Comparison of ENCODE assay signal across 8 cellular contexts in genomic region chr17:1147664-1148063, GRCh38. TPM values are rescaled to one million over a fixed set of nuclear protein-coding genes. Genes with fewer than 3 reads are reported as not detected.
DNase-seq lines count a peak whose midpoint lies in the region; ATAC-seq, FAIRE-seq and TF ChIP-seq lines count a peak whose summit lies in the region.

No MANE protein-coding gene starts in this region.

- H3K27me3 ChIP-seq in K562 (ENCODE audit: control insufficient read depth in 2 of 2, insufficient read depth in 2 of 2, low read length in 2 of 2) = peaks cover 7 to 50% of the 10 kb centered on the region in 2 experiments; a peak in 3 of 5 replicates

- TF ChIP-seq CTCF in K562 (IDR thresholded peaks at IDR 0.05 in 2 of 3, conservative IDR thresholded peaks at IDR 0.05 in 1 of 3; ENCODE audit: insufficient read depth in 2 of 3, low read depth in 1 of 3, low read length in 3 of 3) = peak; percentile 34 to 50 (median 45); a peak in 5 of 6 replicates
- no peak for TF ChIP-seq CTCF in natural killer cell (IDR thresholded peaks at IDR 0.05)

- no peak overlapping the region; a peak in 1 of 4 replicates for H3K9ac ChIP-seq in K562 (ENCODE audit: insufficient read depth in 1 of 2, low read depth in 2 of 2, low read length in 2 of 2)

- in situ Hi-C loops in K562 (cut with MboI) = no loop called here

- H3K27ac Mint-ChIP-seq in natural killer cell = no peak overlapping the region

- no peak overlapping the region for H3K27ac ChIP-seq in K562 (ENCODE audit: extremely low read depth, low read depth, low read length)

- no peaks in the 10 kb centered on the region for H3K9me1 ChIP-seq in K562 (ENCODE audit: control insufficient read depth, insufficient read depth, low read length)

- intact Hi-C loops in K562 (cut with micrococcal nuclease) (no loop called here), natural killer cell (cut with micrococcal nuclease) (no loop called here)

- POLR2A ChIA-PET in K562 (lab: Yijun Ruan, JAX) = interaction anchor here (1.7 kb wide), 1 partner anchor 10 kb away, joined by 3 read pairs; no protein-coding TSS in a partner anchor

- DNase-seq in DMS53 treated with DMSO at 0.1 percent for 48 hours (lab: John Stamatoyannopoulos, UW; ENCODE audit: unreplicated experiment) (peak; percentile 20), NCI-H1694 (lab: John Stamatoyannopoulos, UW) (peak; percentile 76), K562 (ENCODE audit: extremely low read depth in 1 of 4, low spot score in 3 of 4) (peak in 3 of 4 experiments; percentile 20 to 40 (median 22)), left kidney (ENCODE audit: low read depth, low spot score) (peak; percentile 94), natural killer cell (no peak), T1000 (lab: John Stamatoyannopoulos, UW) (no peak)

- H3K36me3 ChIP-seq in K562 (ENCODE audit: control insufficient read depth, insufficient read depth, low read length) = no peaks in the 10 kb centered on the region

- H2AFZ ChIP-seq in K562 (ENCODE audit: low read depth, low read length) = no peak overlapping the region

- no peaks in the 10 kb centered on the region for H3K36me3 Mint-ChIP-seq in natural killer cell

- peaks cover 9 to 10% of the 10 kb centered on the region in 2 donors for H3K4me1 Mint-ChIP-seq in natural killer cell

- H3K4me1 ChIP-seq in K562 (replicated peaks in 1 of 2; ENCODE audit: control insufficient read depth in 2 of 2, insufficient read depth in 2 of 2, low read length in 2 of 2) = no peaks in the 10 kb centered on the region

- H3K79me2 ChIP-seq in K562 (ENCODE audit: control insufficient read depth, insufficient read depth, low read length) = no peaks in the 10 kb centered on the region

- H3K9me3 Mint-ChIP-seq in natural killer cell = no peaks in the 10 kb centered on the region

- FAIRE-seq in K562 (lab: Jason Lieb, UNC) = no peak

- TF ChIP-seq POLR2A in K562 (conservative IDR thresholded peaks at IDR 0.05) = no peak

- CTCF ChIA-PET in K562 (lab: Yijun Ruan, JAX; ENCODE audit: low intra/inter-chr PET ratio) = interaction anchor here (0.7 to 1.7 kb wide), 2 partner anchors 25 to 89 kb away, joined by 4 to 6 read pairs; no protein-coding TSS in a partner anchor

- no peak overlapping the region for H3K4me2 ChIP-seq in K562 (ENCODE audit: insufficient read depth, low read length)

- no peaks in the 10 kb centered on the region for H3K27me3 Mint-ChIP-seq in natural killer cell (ENCODE audit: low read depth in 2 of 2)

- no peaks in the 10 kb centered on the region for H4K20me1 ChIP-seq in K562 (replicated peaks; ENCODE audit: control insufficient read depth, insufficient read depth, low read length)

- TF ChIP-seq RAD21 in K562 (CRISPR knock-in tag; conservative IDR thresholded peaks at IDR 0.05 in 1 of 2, IDR thresholded peaks at IDR 0.05 in 1 of 2) = peak; percentile 11 to 36; a peak in 2 of 4 replicates

- peak; percentile 48; the same call in 2 of the 3 replicates for ATAC-seq in K562
- ATAC-seq in natural killer cell = no peak
- ATAC-seq in GM18907 (IDR thresholded peaks at IDR 0.05; ENCODE audit: unreplicated experiment) = no peak
- no peak for ATAC-seq in HG03097 (IDR thresholded peaks at IDR 0.05; ENCODE audit: low FRiP score, unreplicated experiment)

- H3K4me3 Mint-ChIP-seq in natural killer cell = no peak overlapping the region

- no TSS peak for BruUV-seq in K562 (replicated peaks; lab: Mats Ljungman, UMichigan)

- no peak for TF ChIP-seq EP300 in K562 (IDR thresholded peaks at IDR 0.05; ENCODE audit: low read length)

- WGBS in K562 (ENCODE audit: insufficient coverage, low coverage, missing lambda C conversion rate) = 11% methylated on average over 8 of the region's 8 CpGs

- no peaks in the 10 kb centered on the region for H3K9me3 ChIP-seq in K562 (replicated peaks; ENCODE audit: control insufficient read depth, insufficient read depth, low read depth, low read length)

- no peak overlapping the region for H3K4me3 ChIP-seq in K562

TF ChIP-seq in K562, 482 proteins besides CTCF, POLR2A, EP300 and RAD21 (continues in another document):
- TF ChIP-seq FOXA1 (IDR thresholded peaks at IDR 0.05; ENCODE audit: borderline replicate concordance) (no peak), HNRNPLL (IDR thresholded peaks at IDR 0.05; ENCODE audit: low read depth, low read length, poor library complexity, severe bottlenecking) (no peak), KAT8 (IDR thresholded peaks at IDR 0.05; ENCODE audit: low read depth) (no peak), MEF2A (IDR thresholded peaks at IDR 0.05; ENCODE audit: control insufficient read depth, low read depth, low read length) (no peak), ZNF408 (CRISPR knock-in tag; IDR thresholded peaks at IDR 0.05; ENCODE audit: low read depth) (no peak), MYC (IDR thresholded peaks at IDR 0.05; ENCODE audit: low read depth, low read length) (peak; percentile 29; the same call in 1 of the 2 replicates), MYC (CRISPR knock-in tag; IDR thresholded peaks at IDR 0.05; ENCODE audit: borderline replicate concordance, low read depth) (no peak), PHF8 (IDR thresholded peaks at IDR 0.05; ENCODE audit: borderline replicate concordance, low read length) (no peak), E2F6 (IDR thresholded peaks at IDR 0.05; ENCODE audit: borderline replicate concordance in 1 of 2, extremely low read depth in 1 of 2, insufficient read depth in 1 of 2, insufficient read length in 1 of 2, low read depth in 1 of 2, low read length in 1 of 2, poor library complexity in 1 of 2, severe bottlenecking in 1 of 2) (peak in 1 of 2 experiments; percentile 42), EGR1 (conservative IDR thresholded peaks at IDR 0.05) (peak; percentile 56), SMAD3 (CRISPR knock-in tag; conservative IDR thresholded peaks at IDR 0.05) (no peak), SAFB (IDR thresholded peaks at IDR 0.05; ENCODE audit: borderline replicate concordance, low read depth, low read length) (no peak), ZKSCAN8 (CRISPR knock-in tag; IDR thresholded peaks at IDR 0.05) (no peak), HBP1 (CRISPR knock-in tag; IDR thresholded peaks at IDR 0.05) (no peak), EP400 (IDR thresholded peaks at IDR 0.05) (no peak), HES1 (IDR thresholded peaks at IDR 0.05; ENCODE audit: low read depth) (no peak), CREB3L1 (IDR thresholded peaks at IDR 0.05; ENCODE audit: borderline replicate concordance, low read depth) (no peak), NR1H2 (CRISPR knock-in tag; IDR thresholded peaks at IDR 0.05) (no peak)

RNA-seq across cellular contexts. Expression of gene ABR, which starts 32.1 kb away (rescaled TPM):
- 2.1 and 13.3 TPM in 2 replicates for total RNA-seq in K562 (2011; cell fraction: chromatin; rRNA removed; ENCODE audit: low replicate concordance)
- 1.7 and 2.3 TPM in 2 replicates for total RNA-seq in K562 (2011; cell fraction: nucleolus; rRNA removed)
- 1.9 and 3.4 TPM in 2 replicates for total RNA-seq in K562 (2011; cell fraction: nucleoplasm; rRNA removed)
- total RNA-seq in K562 (2014; rRNA removed) = 0.24 and 0.32 TPM in 2 replicates
- 0.69 and 0.77 TPM in 2 replicates for total RNA-seq in K562 (2014; rRNA removed; fragmentation: Illumina TruSeq; extraction: Trizol)
- 0.19 and 0.29 TPM in 2 replicates for total RNA-seq in K562 (2015; rRNA removed; fragmentation: Illumina TruSeq; extraction: Trizol)
- total RNA-seq in K562 (2021) = 1.6 and 1.8 TPM in 2 replicates
- polyA plus RNA-seq in K562 (2011; rRNA removed) = 0.68 and 0.69 TPM in 2 replicates
- polyA plus RNA-seq in K562 (2011; cell fraction: cytosol; rRNA removed) = 1.7 TPM in 2 replicates
- 2.2 and 2.4 TPM in 2 replicates for polyA plus RNA-seq in K562 (2011; cell fraction: nucleus; rRNA removed)
- 0.77 and 2.6 TPM in 2 replicates for polyA plus RNA-seq in K562 (2012)
- 0.43 and 0.71 TPM in 2 replicates for polyA plus RNA-seq in K562 (2014; fragmentation: Illumina TruSeq; extraction: Trizol)
- under 1 TPM in 1 of 2 experiments, not detected in 1; 0.11 TPM for polyA plus RNA-seq in K562 (2014; fragmentation: Nextera tagmentation; extraction: Ambion mirVana)
- 0.07 and 0.74 TPM in 2 replicates for polyA plus RNA-seq in K562 (2014; rRNA removed)
- polyA minus RNA-seq in K562 (2011; rRNA and poly(A)+ RNA removed) = 0.66 and 1.0 TPM in 2 replicates
- polyA minus RNA-seq in K562 (2011; cell fraction: cytosol; rRNA and poly(A)+ RNA removed) = 1.5 and 5.5 TPM in 2 replicates
- polyA minus RNA-seq in K562 (2011; cell fraction: nucleus; rRNA and poly(A)+ RNA removed) = 1.2 and 3.4 TPM in 2 replicates
- total RNA-seq in natural killer cell = 100 to 1,000 TPM; 155 to 215 (median 163) TPM

Comparison
In these comparisons a context has a peak if more than half of its experiments do, and no peak if none do; other contexts are left out.
1. DNase-seq: peak in DMS53 treated with DMSO at 0.1 percent for 48 hours (single experiment), NCI-H1694 (single experiment), K562 (3 of 4) and left kidney (single experiment); none in natural killer cell (single experiment) and T1000 (single experiment).
2. RNA of gene ABR, which starts 32.1 kb away (total RNA-seq): 155 to 215 TPM in natural killer cell; 0.19 to 13.3 TPM in K562; every median in the first group is over 10 times any median in the second.